8 cellular contexts compared by ENCODE assay signal in the genomic region with DNA sequence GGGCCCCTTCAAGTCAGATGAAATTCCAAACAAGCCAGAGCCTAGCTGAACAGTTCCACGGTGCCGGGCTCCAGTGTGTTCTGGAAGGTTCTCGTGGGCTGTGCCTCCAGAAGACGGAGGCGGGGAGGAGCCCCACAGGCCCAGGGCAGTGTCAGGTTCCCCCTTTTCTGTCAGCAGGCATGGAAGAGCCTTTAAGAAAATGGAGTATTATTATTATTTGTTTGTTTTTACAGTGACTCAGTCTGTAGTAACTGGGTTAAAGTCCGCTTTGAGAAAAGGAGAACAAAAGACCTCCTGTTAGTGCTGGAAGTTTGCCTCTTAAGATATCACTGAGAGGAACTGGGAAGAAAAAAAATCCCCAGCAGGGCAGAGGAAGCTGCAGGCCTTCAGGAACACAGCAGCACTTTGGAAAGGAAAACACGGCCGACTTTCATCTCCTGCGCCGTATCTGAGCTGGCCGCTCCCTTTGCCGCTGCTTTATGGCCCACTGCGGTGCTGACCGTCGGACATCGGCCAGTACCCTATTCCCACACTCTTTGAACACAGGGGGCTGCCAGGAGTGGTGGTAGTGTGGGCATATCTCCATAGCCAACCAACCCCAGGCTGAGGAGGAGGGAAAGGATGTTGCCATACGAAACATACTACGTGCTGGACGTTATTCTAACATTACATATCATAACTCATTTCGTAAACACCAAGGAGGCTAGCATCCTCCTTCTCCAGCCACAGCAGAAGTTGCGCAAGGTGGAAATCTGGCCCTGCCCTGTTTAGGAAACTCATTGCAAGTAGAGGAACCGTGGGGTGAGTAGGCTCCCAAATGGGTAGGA.
DNase-seq lines count a peak whose midpoint lies in the region; ATAC-seq and TF ChIP-seq lines count a peak whose summit lies in the region.

No MANE protein-coding gene starts in this region.

- DNase-seq in AML-193 (lab: John Stamatoyannopoulos, UW): peak; percentile 68 to 81
- peak; percentile 98 for DNase-seq in fibroblast of pulmonary artery (ENCODE audit: low read depth)
- DNase-seq in non-pigmented ciliary epithelial cell (ENCODE audit: low read depth): peak; percentile 87
- no peak for DNase-seq in NCI-H446 treated with DMSO at 0.1 percent for 48 hours (lab: John Stamatoyannopoulos, UW)

- no peak for TF ChIP-seq CTCF in fibroblast of pulmonary artery (IDR thresholded peaks at IDR 0.05; ENCODE audit: low read length, missing control alignments)

- ATAC-seq in SK-N-SH treated with all-trans-retinoic acid at 6 μM for 48 hours (peak; percentile 56; the same call in 2 of the 3 replicates), GM18861 (IDR thresholded peaks at IDR 0.05; ENCODE audit: unreplicated experiment) (no peak), GM18498 (IDR thresholded peaks at IDR 0.05; ENCODE audit: unreplicated experiment) (no peak), GM21737 (IDR thresholded peaks at IDR 0.05; ENCODE audit: unreplicated experiment) (no peak)

- H3K4me3 ChIP-seq in fibroblast of pulmonary artery (replicated peaks; ENCODE audit: low read depth, low read length): peak overlapping the region; percentile 34

TF ChIP-seq in SK-N-SH treated with all-trans-retinoic acid at 6 μM for 48 hours, 23 proteins besides CTCF, POLR2A, EP300 and RAD21:
- TF ChIP-seq ISL1 (CRISPR knock-in tag; IDR thresholded peaks at IDR 0.05) (no peak), SNAI2 (CRISPR knock-in tag; IDR thresholded peaks at IDR 0.05) (0 out of 2 replicates have a peak, but pooled peaks have one; percentile 42)
